In the genomic region with DNA sequence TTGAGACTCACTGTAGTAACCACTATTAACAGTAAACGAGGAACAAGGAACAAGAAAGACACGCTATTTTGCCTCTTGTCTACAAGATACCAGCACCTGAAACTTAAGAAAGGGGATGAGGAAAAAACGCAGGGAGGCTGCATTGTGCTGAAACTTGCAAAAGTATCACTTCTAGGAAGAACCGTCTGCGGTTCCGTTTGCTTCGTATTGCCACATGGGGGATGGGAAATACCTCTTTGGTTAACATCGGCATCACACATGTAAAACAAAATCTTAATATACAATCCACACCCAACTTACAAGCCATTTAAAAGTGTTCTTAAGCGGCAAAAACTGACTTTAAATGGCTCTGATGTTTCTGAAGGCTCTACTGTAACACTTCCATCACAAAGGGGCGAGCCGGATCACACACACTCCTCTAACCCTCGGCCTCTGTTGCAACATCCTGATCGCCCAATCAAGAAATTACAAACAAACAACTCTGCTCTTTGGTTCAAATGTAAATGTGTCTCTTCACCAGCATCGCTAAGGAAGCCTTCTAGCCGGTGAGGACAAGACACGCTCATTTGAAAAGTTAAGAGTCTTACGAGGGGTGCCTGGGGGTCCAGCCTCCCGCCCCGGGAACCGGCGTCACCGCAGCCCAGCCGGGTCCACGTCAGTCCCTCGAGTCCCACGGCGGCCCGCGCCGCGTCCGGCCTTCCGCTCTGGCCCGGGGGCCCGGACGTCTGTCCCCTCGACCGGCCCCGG, we compare ENCODE assay signal across 8 cellular contexts. TPM values are rescaled to one million over a fixed set of nuclear protein-coding genes. Genes with fewer than 3 reads are reported as not detected.
DNase-seq lines count a peak whose midpoint lies in the region; ATAC-seq and TF ChIP-seq lines count a peak whose summit lies in the region.

No MANE protein-coding gene starts in this region.

- peaks cover 8% of the 10 kb centered on the region for H3K27me3 Mint-ChIP-seq in CD4-positive, CD25-positive, alpha-beta regulatory T cell
- H3K27me3 Mint-ChIP-seq in mesothelial cell of epicardium (ENCODE audit: low read depth) = no peaks in the 10 kb centered on the region
- no peaks in the 10 kb centered on the region for H3K27me3 Mint-ChIP-seq in type B pancreatic cell

- peak overlapping the region; percentile 94 for H3K4me3 ChIP-seq in CD4-positive, CD25-positive, alpha-beta regulatory T cell (ENCODE audit: low read depth, low read length)
- H3K4me3 ChIP-seq in colonic mucosa = peak overlapping the region; percentile 96

- H3K9ac ChIP-seq in colonic mucosa (ENCODE audit: low read depth in 2 of 2, low read length in 2 of 2) = peak overlapping the region; percentile 75 to 97

- in situ Hi-C loops in SK-MEL-5 (cut with HindIII; ENCODE audit: low pct_unique_long_range_greater_than_20kb, low sequenced_read_pairs) = no loop called here

- H3K4me1 ChIP-seq in CD4-positive, CD25-positive, alpha-beta regulatory T cell (ENCODE audit: control insufficient read depth, insufficient read depth, low read length, poor library complexity, severe bottlenecking) = peaks cover 36% of the 10 kb centered on the region
- peaks cover 18% of the 10 kb centered on the region for H3K4me1 ChIP-seq in colonic mucosa

- H3K4me3 Mint-ChIP-seq in CD4-positive, CD25-positive, alpha-beta regulatory T cell = peak overlapping the region; percentile 86 to 98 (median 95)
- H3K4me3 Mint-ChIP-seq in mesothelial cell of epicardium = peak overlapping the region; percentile 94
- H3K4me3 Mint-ChIP-seq in type B pancreatic cell = peak overlapping the region; percentile 93

- H3K27me3 ChIP-seq in CD4-positive, CD25-positive, alpha-beta regulatory T cell (ENCODE audit: control insufficient read depth, insufficient read depth, low read length) = no peaks in the 10 kb centered on the region
- H3K27me3 ChIP-seq in colonic mucosa = no peaks in the 10 kb centered on the region

- peaks cover 4 to 51% (median 25%) of the 10 kb centered on the region in 4 donors for H3K4me1 Mint-ChIP-seq in CD4-positive, CD25-positive, alpha-beta regulatory T cell
- H3K4me1 Mint-ChIP-seq in mesothelial cell of epicardium (peaks cover 24% of the 10 kb centered on the region), type B pancreatic cell (ENCODE audit: unreplicated experiment) (peaks cover 19% of the 10 kb centered on the region)

- H3K36me3 ChIP-seq in CD4-positive, CD25-positive, alpha-beta regulatory T cell (ENCODE audit: control insufficient read depth, insufficient read depth, low read length) = peaks cover 8% of the 10 kb centered on the region
- H3K36me3 ChIP-seq in colonic mucosa = peaks cover 2% of the 10 kb centered on the region

- intact Hi-C loops in colonic mucosa (cut with DNase I) = loop anchor here (5.0 kb wide), 1 partner anchor 70 kb away; a partner anchor contains a TSS

- H3K36me3 Mint-ChIP-seq in CD4-positive, CD25-positive, alpha-beta regulatory T cell = peaks cover 10% of the 10 kb centered on the region
- H3K36me3 Mint-ChIP-seq in mesothelial cell of epicardium = peaks cover 4% of the 10 kb centered on the region
- H3K36me3 Mint-ChIP-seq in type B pancreatic cell = no peaks in the 10 kb centered on the region

- H3K27ac Mint-ChIP-seq in CD4-positive, CD25-positive, alpha-beta regulatory T cell = peak overlapping the region; percentile 87 to 96 (median 88)
- H3K27ac Mint-ChIP-seq in mesothelial cell of epicardium = peak overlapping the region; percentile 92
- peak overlapping the region; percentile 95 for H3K27ac Mint-ChIP-seq in type B pancreatic cell

- ATAC-seq in CD4-positive, CD25-positive, alpha-beta regulatory T cell (ENCODE audit: low read depth in 2 of 2) = no peak
- ATAC-seq in GM19463 (IDR thresholded peaks at IDR 0.05; ENCODE audit: unreplicated experiment) = no peak

- H3K27ac ChIP-seq in CD4-positive, CD25-positive, alpha-beta regulatory T cell (ENCODE audit: insufficient read depth, low read length, poor library complexity, severe bottlenecking) = peak overlapping the region; percentile 98
- peak overlapping the region; percentile 92 for H3K27ac ChIP-seq in colonic mucosa

- TF ChIP-seq CTCF in colonic mucosa (IDR thresholded peaks at IDR 0.05) (no peak), mesothelial cell of epicardium (IDR thresholded peaks at IDR 0.05; ENCODE audit: unreplicated experiment) (no peak), type B pancreatic cell (conservative IDR thresholded peaks at IDR 0.05) (no peak)

- peak in 2 of 3 donors; percentile 40 to 77 for DNase-seq in CD4-positive, CD25-positive, alpha-beta regulatory T cell
- DNase-seq in HCEC 1CT = peak; percentile 22
- peak; percentile 35 for DNase-seq in SK-MEL-5 (ENCODE audit: low read depth, low spot score)
- peak; percentile 36 for DNase-seq in colonic mucosa
- DNase-seq in mesothelial cell of epicardium (ENCODE audit: low spot score in 2 of 2, unreplicated experiment in 2 of 2) = peak in 1 of 2 experiments; percentile 50
- DNase-seq in type B pancreatic cell (ENCODE audit: extremely low spot score, unreplicated experiment) = no peak
- no peak for DNase-seq in NCI-H526 (lab: John Stamatoyannopoulos, UW)

- peaks cover 0 to 1% (median 0%) of the 10 kb centered on the region in 7 donors for H3K9me3 Mint-ChIP-seq in CD4-positive, CD25-positive, alpha-beta regulatory T cell
- H3K9me3 Mint-ChIP-seq in mesothelial cell of epicardium (no peaks in the 10 kb centered on the region), type B pancreatic cell (no peaks in the 10 kb centered on the region)

- H3K9me3 ChIP-seq in CD4-positive, CD25-positive, alpha-beta regulatory T cell (ENCODE audit: control insufficient read depth in 2 of 2, low read length in 2 of 2) = no peaks in the 10 kb centered on the region
- no peaks in the 10 kb centered on the region for H3K9me3 ChIP-seq in colonic mucosa

RNA-seq across cellular contexts. Expression of a gene that starts 0.6 kb away (rescaled TPM):
- 74.4 TPM for total RNA-seq in CD4-positive, CD25-positive, alpha-beta regulatory T cell
- polyA plus RNA-seq in CD4-positive, CD25-positive, alpha-beta regulatory T cell = 10 to 100 TPM; 17.7 to 22.7 (median 21.1) TPM
- 16.4 and 20.2 TPM in 2 replicates for total RNA-seq in SK-MEL-5 (2014; rRNA removed; shearing (Covaris generic))
- polyA plus RNA-seq in SK-MEL-5 (2015; cell fraction: cytosol; rRNA removed) = 76.2 and 87.8 TPM in 2 replicates
- 73.0 and 96.6 TPM in 2 replicates for polyA plus RNA-seq in SK-MEL-5 (2015; cell fraction: nucleus; rRNA removed)
- total RNA-seq in colonic mucosa (100 to 1,000 TPM in 1 of 2 donors, 10 to 100 TPM in 1; 66.2 to 104 TPM), mesothelial cell of epicardium (89.9 to 92.2 TPM (median 90.2 TPM) in 3 replicates), type B pancreatic cell (ENCODE audit: low replicate concordance) (74.6 and 95.0 TPM in 2 replicates)

RNA-seq across cellular contexts. Expression of a gene that starts 42.6 kb away (rescaled TPM):
- total RNA-seq in CD4-positive, CD25-positive, alpha-beta regulatory T cell = 30.3 TPM
- polyA plus RNA-seq in CD4-positive, CD25-positive, alpha-beta regulatory T cell = 1 to 10 TPM; 1.9 to 4.4 (median 2.3) TPM
- total RNA-seq in SK-MEL-5 (2014; rRNA removed; shearing (Covaris generic)) = 6.1 and 6.5 TPM in 2 replicates
- 11.4 and 17.5 TPM in 2 replicates for polyA plus RNA-seq in SK-MEL-5 (2015; cell fraction: cytosol; rRNA removed)
- 51.6 and 58.3 TPM in 2 replicates for polyA plus RNA-seq in SK-MEL-5 (2015; cell fraction: nucleus; rRNA removed)
- total RNA-seq in colonic mucosa (10 to 100 TPM in 1 of 2 donors, 1 to 10 TPM in 1; 8.3 to 12.1 TPM), mesothelial cell of epicardium (22.1 to 24.6 TPM (median 23.3 TPM) in 3 replicates), type B pancreatic cell (ENCODE audit: low replicate concordance) (13.8 and 24.0 TPM in 2 replicates)

Comparison
In these comparisons a context has a peak if more than half of its experiments do, and no peak if none do; other contexts are left out.
1. DNase-seq: peak in CD4-positive, CD25-positive, alpha-beta regulatory T cell (2 of 3), HCEC 1CT (single experiment), SK-MEL-5 (single experiment) and colonic mucosa (single experiment); none in type B pancreatic cell (single experiment) and NCI-H526 (0 of 2).
2. Peak in every context shown above with its lines, with median percentiles within 50 percentile points of each other: H3K27ac Mint-ChIP-seq and H3K4me3 Mint-ChIP-seq.